24 cellular contexts compared by ENCODE assay signal in genomic region chr14:80845877-80846276, GRCh38.
"Had no signal": no experiment of that assay in that cellular context is flagged by ENCODE, and none has a peak within 500 bp of the region (broad histone marks: within the 10 kb centered on the region; RNA-seq: fewer than 3 reads in every experiment).

No MANE protein-coding gene starts in this region.

- H3K36me3 Mint-ChIP-seq: activated naive CD8-positive, alpha-beta T cell treated with anti-CD3 and anti-CD28 coated beads, Interleukin-2, amount 10 ng/mL, durations not matched to agents 7 days and 5 days had no signal

- H3K9me3 Mint-ChIP-seq: activated CD4-positive, alpha-beta T cell treated with anti-CD3 and anti-CD28 coated beads, Interleukin-2, amount 10 ng/mL, durations not matched to agents 7 days and 5 days; activated naive CD4-positive, alpha-beta T cell treated with anti-CD3 and anti-CD28 coated beads, Interleukin-2, amount 50 U/mL, for 24 hours; activated naive CD8-positive, alpha-beta T cell treated with anti-CD3 and anti-CD28 coated beads, Interleukin-2, amount 10 ng/mL, durations not matched to agents 7 days and 5 days; activated T-cell treated with anti-CD3 and anti-CD28 coated beads, Interleukin-2, amount 50 U/mL, for 24 hours; activated T-helper 2 cell treated with anti-CD3 and anti-CD28 coated beads, Interferon-gamma antibody, Interleukin-2, Interleukin-4, amounts not matched to agents 10 μg/mL and 5 μg/mL and 100 μg/mL, durations not matched to agents 14 hours and 24 hours and 36 hours; T-helper 1 cell treated with Interleukin-12 subunit alpha and Interleukin-12 subunit beta and Interleukin-4 antibody, amounts not matched to agents 30 μg/mL and 1 μg/mL, for 36 hours; T-helper 2 cell treated with Interferon-gamma antibody and Interleukin-4, amounts not matched to agents 5 μg/mL and 100 μg/mL, for 36 hours had no signal

- H3K4me3 Mint-ChIP-seq: activated CD4-positive, alpha-beta T cell treated with anti-CD3 and anti-CD28 coated beads for 36 hours; activated CD4-positive, alpha-beta T cell treated with anti-CD3 and anti-CD28 coated beads, Interleukin-2, amount 10 ng/mL, durations not matched to agents 7 days and 5 days; activated CD8-positive, alpha-beta T cell treated with anti-CD3 and anti-CD28 coated beads, Interleukin-2, amount 10 ng/mL, durations not matched to agents 7 days and 5 days; activated naive CD4-positive, alpha-beta T cell treated with anti-CD3 and anti-CD28 coated beads, Interleukin-2, amount 50 U/mL, for 24 hours; activated naive CD8-positive, alpha-beta T cell treated with anti-CD3 and anti-CD28 coated beads, Interleukin-2, amount 10 ng/mL, durations not matched to agents 7 days and 5 days; activated T-cell treated with anti-CD3 and anti-CD28 coated beads, Interleukin-2, amount 50 U/mL, for 24 hours; T-helper 1 cell treated with Interleukin-12 subunit alpha and Interleukin-12 subunit beta and Interleukin-4 antibody, amounts not matched to agents 30 μg/mL and 1 μg/mL, for 36 hours; T-helper 2 cell treated with Interferon-gamma antibody and Interleukin-4, amounts not matched to agents 5 μg/mL and 100 μg/mL, for 36 hours had no signal

- H3K4me1 Mint-ChIP-seq: activated CD4-positive, alpha-beta T cell treated with anti-CD3 and anti-CD28 coated beads for 36 hours; activated CD4-positive, alpha-beta T cell treated with anti-CD3 and anti-CD28 coated beads, Interleukin-2, amount 10 ng/mL, durations not matched to agents 7 days and 5 days; activated naive CD4-positive, alpha-beta T cell treated with anti-CD3 and anti-CD28 coated beads, Interleukin-2, amount 50 U/mL, for 24 hours; activated naive CD8-positive, alpha-beta T cell treated with anti-CD3 and anti-CD28 coated beads, Interleukin-2, amount 10 ng/mL, durations not matched to agents 7 days and 5 days had no signal

- H3K36me3 ChIP-seq: ascending aorta had no signal

- H3K27ac ChIP-seq: ascending aorta, KMS-11, SK-N-MC had no signal

- H3K27me3 Mint-ChIP-seq: activated CD4-positive, alpha-beta T cell treated with anti-CD3 and anti-CD28 coated beads for 36 hours; activated CD4-positive, alpha-beta T cell treated with anti-CD3 and anti-CD28 coated beads, Interleukin-2, amount 10 ng/mL, durations not matched to agents 7 days and 5 days; activated naive CD4-positive, alpha-beta T cell treated with anti-CD3 and anti-CD28 coated beads, Interleukin-2, amount 50 U/mL, for 24 hours; activated naive CD8-positive, alpha-beta T cell treated with anti-CD3 and anti-CD28 coated beads, Interleukin-2, amount 10 ng/mL, durations not matched to agents 7 days and 5 days; activated T-cell treated with anti-CD3 and anti-CD28 coated beads, Interleukin-2, amount 50 U/mL, for 24 hours had no signal

- H3K4me3 ChIP-seq: ascending aorta, SK-N-MC had no signal

- H3K27ac Mint-ChIP-seq: activated CD4-positive, alpha-beta T cell treated with anti-CD3 and anti-CD28 coated beads for 36 hours; activated CD4-positive, alpha-beta T cell treated with anti-CD3 and anti-CD28 coated beads, Interleukin-2, amount 10 ng/mL, durations not matched to agents 7 days and 5 days; activated CD8-positive, alpha-beta T cell treated with anti-CD3 and anti-CD28 coated beads, Interleukin-2, amount 10 ng/mL, durations not matched to agents 7 days and 5 days; activated naive CD4-positive, alpha-beta T cell treated with anti-CD3 and anti-CD28 coated beads, Interleukin-2, amount 50 U/mL, for 24 hours; activated naive CD8-positive, alpha-beta T cell treated with anti-CD3 and anti-CD28 coated beads, Interleukin-2, amount 10 ng/mL, durations not matched to agents 7 days and 5 days; activated T-cell treated with anti-CD3 and anti-CD28 coated beads, Interleukin-2, amount 50 U/mL, for 24 hours; activated T-helper 2 cell treated with anti-CD3 and anti-CD28 coated beads, Interferon-gamma antibody, Interleukin-2, Interleukin-4, amounts not matched to agents 10 μg/mL and 5 μg/mL and 100 μg/mL, durations not matched to agents 14 hours and 24 hours and 36 hours; T-helper 1 cell treated with Interleukin-12 subunit alpha and Interleukin-12 subunit beta and Interleukin-4 antibody, amounts not matched to agents 30 μg/mL and 1 μg/mL, for 36 hours; T-helper 2 cell treated with Interferon-gamma antibody and Interleukin-4, amounts not matched to agents 5 μg/mL and 100 μg/mL, for 36 hours had no signal

- DNase-seq: activated CD4-positive, alpha-beta T cell treated with anti-CD3 and anti-CD28 coated beads for 36 hours; activated CD4-positive, alpha-beta T cell treated with anti-CD3 and anti-CD28 coated beads, Interleukin-2, amount 10 ng/mL, durations not matched to agents 7 days and 5 days; activated CD4-positive, alpha-beta T cell treated with anti-CD3 and anti-CD28 coated beads, Interleukin-2, amount 50 U/mL, for 48 hours; activated CD8-positive, alpha-beta T cell treated with anti-CD3 and anti-CD28 coated beads, Interleukin-2, amount 10 ng/mL, durations not matched to agents 7 days and 5 days; activated gamma-delta T cell; activated naive CD4-positive, alpha-beta T cell treated with Interleukin-2 at 50 U/mL for 16 hours; activated naive CD8-positive, alpha-beta T cell treated with anti-CD3 and anti-CD28 coated beads, Interleukin-2, amount 10 ng/mL, durations not matched to agents 7 days and 5 days; activated T-cell treated with anti-CD3 and anti-CD28 coated beads, Interleukin-2, amount 50 U/mL, for 24 hours; amygdala; NCI-H1105; NCI-H1417 treated with DMSO at 0.1 percent for 48 hours; NCI-H187 treated with DMSO at 0.1 percent for 48 hours; NCI-H345; NCI-H524 treated with DMSO at 0.1 percent for 48 hours; NCI-H748 treated with DMSO at 0.1 percent for 48 hours; NK-92 treated with Interleukin-12 subunit alpha and Interleukin-12 subunit beta, amount 100 ng/mL, for 24 hours; Right ventricle myocardium superior had no signal

- H3K27me3 ChIP-seq: ascending aorta had no signal

- H3K9me3 ChIP-seq: ascending aorta had no signal

- ATAC-seq: activated CD4-positive, alpha-beta T cell treated with anti-CD3 and anti-CD28 coated beads for 36 hours; activated CD8-positive, alpha-beta T cell treated with anti-CD3 and anti-CD28 coated beads, Interleukin-2, amount 10 ng/mL, durations not matched to agents 7 days and 5 days had no signal
